ENCODE assay signal across 3 cellular contexts in the genomic region with DNA sequence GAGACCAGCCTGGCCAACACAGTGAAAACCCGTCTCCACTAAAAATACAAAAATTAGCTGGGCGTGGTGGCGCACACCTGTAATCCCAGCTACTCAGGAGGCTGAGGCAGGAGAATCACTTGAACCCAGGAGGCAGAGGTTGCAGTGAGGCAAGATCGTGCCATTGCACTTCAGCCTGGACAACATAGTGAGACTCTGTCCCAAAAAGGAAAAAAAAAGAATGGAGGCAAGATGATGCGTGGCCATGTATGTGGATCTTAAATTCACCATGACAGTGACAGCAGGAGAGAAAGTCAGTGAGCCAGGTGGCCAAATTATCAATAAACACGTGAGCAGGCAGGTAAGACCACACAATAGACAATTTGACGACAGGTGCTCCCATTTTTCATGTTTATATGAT.
TF ChIP-seq lines count a peak whose summit lies in the region.

No MANE protein-coding gene starts in this region.

TF ChIP-seq in HEK293, 187 proteins besides CTCF, POLR2A, EP300 and RAD21:
- TF ChIP-seq ZNF121 (tag by site-specific recombination; IDR thresholded peaks at IDR 0.05): 0 out of 2 replicates have a peak, but pooled peaks have one; percentile 47

TF ChIP-seq in WTC11, 78 proteins besides CTCF, POLR2A, EP300 and RAD21:
- peak; percentile 50; the same call in 1 of the 2 replicates for TF ChIP-seq ZNF121 (CRISPR knock-in tag; IDR thresholded peaks at IDR 0.05)

TF ChIP-seq in K562, 482 proteins besides CTCF, POLR2A, EP300 and RAD21:
- TF ChIP-seq ZNF121 (CRISPR knock-in tag; conservative IDR thresholded peaks at IDR 0.05): peak; percentile 83
